Comparison of ENCODE assay signal across 24 cellular contexts in genomic region chr10:63412304-63412703, GRCh38. TPM values are rescaled to one million over a fixed set of nuclear protein-coding genes. Genes with fewer than 3 reads are reported as not detected.
DNase-seq lines count a peak whose midpoint lies in the region; TF ChIP-seq lines count a peak whose summit lies in the region.
"Had no signal": no experiment of that assay in that cellular context is flagged by ENCODE, and none has a peak within 500 bp of the region (broad histone marks: within the 10 kb centered on the region; RNA-seq: fewer than 3 reads in every experiment).

No MANE protein-coding gene starts in this region.

- H3K36me3 ChIP-seq in cardiac muscle cell (no peaks in the 10 kb centered on the region), left ventricle myocardium inferior (no peaks in the 10 kb centered on the region), adipocyte (ENCODE audit: control insufficient read depth, insufficient read depth, low read length, severe bottlenecking) (no peaks in the 10 kb centered on the region), subcutaneous abdominal adipose tissue (ENCODE audit: control insufficient read depth in 5 of 5, insufficient read depth in 5 of 5, low read length in 5 of 5) (no peaks in the 10 kb centered on the region)
- H3K36me3 ChIP-seq: BE2C had no signal

- H3K4me3 ChIP-seq in cardiac muscle cell: no peak overlapping the region
- H3K4me3 ChIP-seq in left ventricle myocardium inferior: no peak overlapping the region
- H3K4me3 ChIP-seq in adipocyte (ENCODE audit: low read length): no peak overlapping the region
- no peak overlapping the region for H3K4me3 ChIP-seq in subcutaneous abdominal adipose tissue (ENCODE audit: low read depth in 1 of 5, low read length in 5 of 5)
- H3K4me3 ChIP-seq: A549; BLaER1 treated with 17β-estradiol and CSF1 and Interleukin-3, amounts not matched to agents 10 nM and 100 nM; GM12878 had no signal

- no peaks in the 10 kb centered on the region for H3K27me3 ChIP-seq in cardiac muscle cell
- no peaks in the 10 kb centered on the region for H3K27me3 ChIP-seq in left ventricle myocardium inferior (ENCODE audit: low read depth)
- H3K27me3 ChIP-seq in adipocyte (replicated peaks; ENCODE audit: control insufficient read depth, insufficient read depth, low read length): no peaks in the 10 kb centered on the region
- no peaks in the 10 kb centered on the region for H3K27me3 ChIP-seq in subcutaneous abdominal adipose tissue (ENCODE audit: control insufficient read depth in 5 of 5, insufficient read depth in 4 of 5, low read length in 5 of 5)
- H3K27me3 ChIP-seq: BE2C; BLaER1 treated with 17β-estradiol and CSF1 and Interleukin-3, amounts not matched to agents 10 nM and 100 nM had no signal

- no peaks in the 10 kb centered on the region for H3K36me3 Mint-ChIP-seq in chondrocyte (ENCODE audit: low read depth)
- H3K36me3 Mint-ChIP-seq in activated T-helper 2 cell treated with anti-CD3 and anti-CD28 coated beads, Interferon-gamma antibody, Interleukin-2, Interleukin-4, amounts not matched to agents 10 μg/mL and 5 μg/mL and 100 μg/mL, durations not matched to agents 14 hours and 24 hours and 36 hours (ENCODE audit: low read depth): no peaks in the 10 kb centered on the region

- H3K27me3 Mint-ChIP-seq in chondrocyte (ENCODE audit: low read depth): no peaks in the 10 kb centered on the region
- no peaks in the 10 kb centered on the region for H3K27me3 Mint-ChIP-seq in activated T-helper 2 cell treated with anti-CD3 and anti-CD28 coated beads, Interferon-gamma antibody, Interleukin-2, Interleukin-4, amounts not matched to agents 10 μg/mL and 5 μg/mL and 100 μg/mL, durations not matched to agents 14 hours and 24 hours and 36 hours (ENCODE audit: low read depth)
- H3K27me3 Mint-ChIP-seq: CD4-positive, alpha-beta T cell; CD8-positive, alpha-beta memory T cell had no signal

- H3K9me3 ChIP-seq in cardiac muscle cell (ENCODE audit: low read depth): no peaks in the 10 kb centered on the region
- H3K9me3 ChIP-seq in left ventricle myocardium inferior (replicated peaks): no peaks in the 10 kb centered on the region
- no peaks in the 10 kb centered on the region for H3K9me3 ChIP-seq in adipocyte (ENCODE audit: control insufficient read depth, low read length)
- H3K9me3 ChIP-seq in subcutaneous abdominal adipose tissue (ENCODE audit: control insufficient read depth in 5 of 5, low read length in 5 of 5): no peaks in the 10 kb centered on the region
- H3K9me3 ChIP-seq: A549; BE2C; BLaER1 treated with 17β-estradiol and CSF1 and Interleukin-3, amounts not matched to agents 10 nM and 100 nM had no signal

- H3K4me3 Mint-ChIP-seq in chondrocyte (ENCODE audit: unreplicated experiment): no peak overlapping the region
- H3K4me3 Mint-ChIP-seq in activated T-helper 2 cell treated with anti-CD3 and anti-CD28 coated beads, Interferon-gamma antibody, Interleukin-2, Interleukin-4, amounts not matched to agents 10 μg/mL and 5 μg/mL and 100 μg/mL, durations not matched to agents 14 hours and 24 hours and 36 hours (ENCODE audit: low read depth): no peak overlapping the region
- H3K4me3 Mint-ChIP-seq: CD14-positive monocyte; CD4-positive, alpha-beta T cell; CD8-positive, alpha-beta memory T cell had no signal

- peaks cover 60% of the 10 kb centered on the region for H3K4me1 Mint-ChIP-seq in chondrocyte (ENCODE audit: low read depth)
- peaks cover 13% of the 10 kb centered on the region for H3K4me1 Mint-ChIP-seq in activated T-helper 2 cell treated with anti-CD3 and anti-CD28 coated beads, Interferon-gamma antibody, Interleukin-2, Interleukin-4, amounts not matched to agents 10 μg/mL and 5 μg/mL and 100 μg/mL, durations not matched to agents 14 hours and 24 hours and 36 hours (ENCODE audit: low read depth)

- H3K9me3 Mint-ChIP-seq in chondrocyte (ENCODE audit: low read depth): no peaks in the 10 kb centered on the region
- no peaks in the 10 kb centered on the region for H3K9me3 Mint-ChIP-seq in activated T-helper 2 cell treated with anti-CD3 and anti-CD28 coated beads, Interferon-gamma antibody, Interleukin-2, Interleukin-4, amounts not matched to agents 10 μg/mL and 5 μg/mL and 100 μg/mL, durations not matched to agents 14 hours and 24 hours and 36 hours
- H3K9me3 Mint-ChIP-seq: CD14-positive monocyte; CD4-positive, alpha-beta T cell; CD8-positive, alpha-beta memory T cell had no signal

- H3K9ac ChIP-seq in adipocyte (ENCODE audit: low read length) (peak overlapping the region; percentile 20), subcutaneous abdominal adipose tissue (ENCODE audit: low read length in 5 of 5) (peak overlapping the region in 1 of 5 donors; percentile 32)
- H3K9ac ChIP-seq: BLaER1 treated with 17β-estradiol and CSF1 and Interleukin-3, amounts not matched to agents 10 nM and 100 nM had no signal

- DNase-seq in cardiac muscle cell (ENCODE audit: low read depth in 1 of 2, low spot score in 1 of 2): no peak
- no peak for DNase-seq in left ventricle myocardium inferior
- DNase-seq in adipocyte (ENCODE audit: low read depth): no peak
- no peak for DNase-seq in chondrocyte (ENCODE audit: low spot score)
- no peak for DNase-seq in activated T-helper 2 cell treated with anti-CD3 and anti-CD28 coated beads, Interferon-gamma antibody, Interleukin-2, Interleukin-4, amounts not matched to agents 10 μg/mL and 5 μg/mL and 100 μg/mL, durations not matched to agents 14 hours and 24 hours and 36 hours (ENCODE audit: low spot score)
- no peak for DNase-seq in HPDE6-E6E7 (ENCODE audit: extremely low spot score)
- DNase-seq: ACHN; AML-193; BE2C; CD4-positive, alpha-beta T cell; CD8-positive, alpha-beta memory T cell; DMS 273 treated with DMSO at 0.1 percent for 48 hours; DMS79; EL; GDM1; GOT3; H7; HCEC 1CT had no signal

- H3K27ac Mint-ChIP-seq in chondrocyte (ENCODE audit: unreplicated experiment): no peak overlapping the region
- no peak overlapping the region for H3K27ac Mint-ChIP-seq in activated T-helper 2 cell treated with anti-CD3 and anti-CD28 coated beads, Interferon-gamma antibody, Interleukin-2, Interleukin-4, amounts not matched to agents 10 μg/mL and 5 μg/mL and 100 μg/mL, durations not matched to agents 14 hours and 24 hours and 36 hours
- H3K27ac Mint-ChIP-seq: CD4-positive, alpha-beta T cell; CD8-positive, alpha-beta memory T cell had no signal

- TF ChIP-seq CTCF in cardiac muscle cell (IDR thresholded peaks at IDR 0.05; ENCODE audit: low read depth, low read length) (no peak), left ventricle myocardium inferior (IDR thresholded peaks at IDR 0.05; ENCODE audit: borderline replicate concordance) (no peak), chondrocyte (IDR thresholded peaks at IDR 0.05) (no peak)

- H3K4me1 ChIP-seq in cardiac muscle cell (ENCODE audit: low read depth) (peaks cover 42% of the 10 kb centered on the region), left ventricle myocardium inferior (peaks cover 51% of the 10 kb centered on the region), adipocyte (ENCODE audit: control insufficient read depth, insufficient read depth, low read length) (peaks cover 47% of the 10 kb centered on the region), subcutaneous abdominal adipose tissue (ENCODE audit: control insufficient read depth in 5 of 5, insufficient read depth in 5 of 5, low read length in 5 of 5) (peaks cover 0 to 30% (median 18%) of the 10 kb centered on the region in 5 donors)

- intact Hi-C loops in left ventricle myocardium inferior (cut with micrococcal nuclease): no loop called here
- intact Hi-C loops in activated T-helper 2 cell treated with anti-CD3 and anti-CD28 coated beads, Interferon-gamma antibody, Interleukin-2, Interleukin-4, amounts not matched to agents 10 μg/mL and 5 μg/mL and 100 μg/mL, durations not matched to agents 14 hours and 24 hours and 36 hours (cut with micrococcal nuclease): no loop called here

- H3K27ac ChIP-seq in cardiac muscle cell (peak overlapping the region; percentile 52), left ventricle myocardium inferior (replicated peaks) (no peak overlapping the region), subcutaneous abdominal adipose tissue (ENCODE audit: low read depth, low read length) (peak overlapping the region; percentile 69)
- H3K27ac ChIP-seq: 22Rv1; A549; BLaER1 treated with 17β-estradiol and CSF1 and Interleukin-3, amounts not matched to agents 10 nM and 100 nM had no signal

RNA-seq across cellular contexts. Expression of gene JMJD1C, which starts 53.5 kb away (rescaled TPM):
- total RNA-seq in cardiac muscle cell (72.3 and 144 TPM in 2 replicates), left ventricle myocardium inferior (34.6 TPM), chondrocyte (72.9 to 81.3 TPM (median 77.0 TPM) in 3 replicates)
- polyA plus RNA-seq in cardiac muscle cell: 59.1 and 82.4 TPM in 2 replicates
- total RNA-seq in activated T-helper 2 cell treated with anti-CD3 and anti-CD28 coated beads, Interferon-gamma antibody, Interleukin-2, Interleukin-4, amounts not matched to agents 10 μg/mL and 5 μg/mL and 100 μg/mL, durations not matched to agents 14 hours and 24 hours and 36 hours: 33.8 and 35.2 TPM in 2 replicates
